9 cellular contexts compared by ENCODE assay signal in the genomic region with DNA sequence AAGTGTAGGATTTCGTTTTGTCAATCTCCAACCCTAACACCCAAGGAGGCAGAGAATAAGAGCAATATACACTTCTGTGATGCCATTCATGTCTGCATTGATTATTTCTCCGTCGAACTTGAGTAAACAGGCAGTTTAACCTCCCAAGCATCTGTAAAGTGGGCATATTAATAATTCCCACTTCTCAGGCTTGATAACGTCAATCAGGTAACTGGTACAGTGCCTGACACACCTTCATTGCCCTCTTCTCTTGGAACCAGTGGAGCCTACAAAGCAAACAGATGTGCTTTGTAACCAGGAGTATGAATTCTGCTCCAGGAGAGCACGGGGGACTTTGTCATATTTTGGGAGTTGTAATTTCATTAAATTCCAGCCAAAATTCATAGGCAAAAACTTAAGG. TPM values are rescaled to one million over a fixed set of nuclear protein-coding genes. Genes with fewer than 3 reads are reported as not detected.
A peak's percentile ranks its signal among the peaks of the same experiment; 100 is the strongest.
DNase-seq lines count a peak whose midpoint lies in the region; ATAC-seq, FAIRE-seq and TF ChIP-seq lines count a peak whose summit lies in the region.
"Had no signal": no experiment of that assay in that cellular context is flagged by ENCODE, and none has a peak within 500 bp of the region (broad histone marks: within the 10 kb centered on the region; RNA-seq: fewer than 3 reads in every experiment).

No MANE protein-coding gene starts in this region.

- no peaks in the 10 kb centered on the region for H3K4me1 ChIP-seq in Caco-2
- H3K4me1 ChIP-seq in H1 (replicated peaks in 1 of 4; ENCODE audit: control insufficient read depth in 3 of 4, insufficient read depth in 4 of 4, low read length in 3 of 4) = peaks cover 0 to 4% (median under 1%) of the 10 kb centered on the region in 4 experiments; a peak in 3 of 7 replicates
- peaks cover 4% of the 10 kb centered on the region for H3K4me1 ChIP-seq in neuron (ENCODE audit: insufficient read depth, low read length)

- TF ChIP-seq EP300 in H1 (IDR thresholded peaks at IDR 0.05; ENCODE audit: borderline replicate concordance in 1 of 2, low read depth in 2 of 2, low read length in 2 of 2) = no peak

- no peak overlapping the region for H3K14ac ChIP-seq in H1 (ENCODE audit: insufficient read length)

- no peaks in the 10 kb centered on the region for H3K9me3 ChIP-seq in Caco-2
- H3K9me3 ChIP-seq in H1 (ENCODE audit: insufficient read depth in 2 of 2, low read depth in 1 of 2, low read length in 1 of 2) = no peaks in the 10 kb centered on the region
- no peaks in the 10 kb centered on the region for H3K9me3 ChIP-seq in neuron (ENCODE audit: low read length)

- no peak overlapping the region for H4K8ac ChIP-seq in H1 (ENCODE audit: extremely low read depth, insufficient read depth, low read length)

- H3K27ac ChIP-seq in H1 (ENCODE audit: low read depth, low read length) = no peak overlapping the region

- WGBS in H1 (ENCODE audit: extremely low coverage in 1 of 2, insufficient coverage in 1 of 2, insufficient read length in 1 of 2, insufficient replicate concordance in 2 of 2, low coverage in 1 of 2, low lambda C conversion rate in 2 of 2, missing lambda C conversion rate in 1 of 2), 2 experiments = 68% methylated on average over 5 of the region's 5 CpGs; no CpG with 5 or more reads in 1 of the 2 experiments

- BruUV-seq in Caco-2 (replicated peaks; lab: Mats Ljungman, UMichigan) = no TSS peak

- no peak overlapping the region for H4K91ac ChIP-seq in H1 (replicated peaks; ENCODE audit: insufficient read length, low read length)

- intact Hi-C loops in Caco-2 (cut with micrococcal nuclease; ENCODE audit: unreplicated experiment) = no loop called here

- CTCF ChIA-PET in Caco-2 (lab: Charles Lee) = no interaction called here
- CTCF ChIA-PET in H1 (lab: Charles Lee; ENCODE audit: partially characterized antibody) = interaction anchor here (0.7 to 1.4 kb wide), 3 partner anchors 9 to 70 kb away, joined by 3 read pairs; no protein-coding TSS in a partner anchor

- no peaks in the 10 kb centered on the region for H3K79me1 ChIP-seq in H1 (ENCODE audit: low read depth, low read length)

- no peaks in the 10 kb centered on the region for H3K79me2 ChIP-seq in H1 (ENCODE audit: control insufficient read depth in 1 of 2, insufficient read depth in 2 of 2, low read length in 2 of 2)

- H2BK120ac ChIP-seq in H1 (replicated peaks; ENCODE audit: low read depth, low read length) = no peak overlapping the region

- H3K4me2 ChIP-seq in H1 (ENCODE audit: insufficient read depth in 1 of 2, low read depth in 2 of 2, low read length in 2 of 2) = peak overlapping the region; percentile 63 to 70

- no peak overlapping the region for H3K23ac ChIP-seq in H1 (ENCODE audit: insufficient read length)

- H3K56ac ChIP-seq in H1 (replicated peaks; ENCODE audit: insufficient read length, low read depth, low read length) = no peak overlapping the region

- H3K27me3 ChIP-seq in Caco-2 (replicated peaks; ENCODE audit: control insufficient read depth, insufficient read depth, low read length) (no peaks in the 10 kb centered on the region), H1 (replicated peaks in 1 of 4; ENCODE audit: control insufficient read depth in 3 of 4, extremely low read depth in 1 of 4, insufficient read depth in 3 of 4, low read length in 3 of 4) (no peaks in the 10 kb centered on the region), neuron (ENCODE audit: insufficient read depth, low read length) (peaks cover 4% of the 10 kb centered on the region)

- POLR2A ChIA-PET in Caco-2 (lab: Charles Lee) = no interaction called here
- POLR2A ChIA-PET in H1 (lab: Charles Lee; ENCODE audit: partially characterized antibody) = no interaction called here

- peak overlapping the region; percentile 44 for H4K5ac ChIP-seq in H1 (ENCODE audit: insufficient read length, low read depth, low read length)

- no peaks in the 10 kb centered on the region for H3K4me1 Mint-ChIP-seq in Caco-2 (ENCODE audit: low read depth, unreplicated experiment)

- TF ChIP-seq CTCF in Caco-2 (IDR thresholded peaks at IDR 0.05; ENCODE audit: insufficient read depth in 1 of 2, low read depth in 1 of 2, low read length in 1 of 2, severe bottlenecking in 1 of 2, unreplicated experiment in 1 of 2) (no peak), NB4 (IDR thresholded peaks at IDR 0.05; ENCODE audit: low read depth, low read length) (no peak), H1 (IDR thresholded peaks at IDR 0.05; ENCODE audit: control extremely low read depth in 1 of 3, insufficient read depth in 1 of 3, low read depth in 1 of 3, low read length in 3 of 3) (no peak)

- H3K4me3 Mint-ChIP-seq in Caco-2 (ENCODE audit: unreplicated experiment) = peak overlapping the region; percentile 69

- H2BK12ac ChIP-seq in H1 (ENCODE audit: low read depth, low read length) = no peak overlapping the region

- H4K20me1 ChIP-seq in H1 (replicated peaks in 1 of 2; ENCODE audit: control insufficient read depth in 1 of 2, insufficient read depth in 2 of 2, low read length in 2 of 2) = no peaks in the 10 kb centered on the region

- no peak for TF ChIP-seq RAD21 in H1 (IDR thresholded peaks at IDR 0.05 in 1 of 2, conservative IDR thresholded peaks at IDR 0.05 in 1 of 2; ENCODE audit: low read depth in 2 of 2, low read length in 2 of 2)

- H2BK5ac ChIP-seq in H1 (ENCODE audit: low read depth, low read length) = no peak overlapping the region

- H3K4me3 ChIP-seq in Caco-2 (ENCODE audit: low read depth, low read length) (peak overlapping the region; percentile 14; the same call in 1 of the 2 replicates), NB4 (ENCODE audit: low read depth, low read length) (peak overlapping the region; percentile 61), H1 (ENCODE audit: extremely low read depth in 1 of 4, insufficient read depth in 2 of 4, low read depth in 3 of 4, low read length in 4 of 4) (peak overlapping the region in 3 of 4 experiments; percentile 37 to 61 (median 56); a peak in 4 of 8 replicates), neuron (ENCODE audit: low read length) (peak overlapping the region; percentile 48)

- no peak overlapping the region for H3K27ac Mint-ChIP-seq in Caco-2 (ENCODE audit: unreplicated experiment)

- H2AK5ac ChIP-seq in H1 (ENCODE audit: low read depth, low read length) = no peak overlapping the region

- H3K36me3 Mint-ChIP-seq in Caco-2 (ENCODE audit: insufficient read depth, unreplicated experiment) = no peaks in the 10 kb centered on the region

- no peaks in the 10 kb centered on the region for H3K36me3 ChIP-seq in Caco-2 (ENCODE audit: control insufficient read depth, insufficient read depth, low read length)
- H3K36me3 ChIP-seq in H1 (ENCODE audit: control insufficient read depth in 2 of 4, insufficient read depth in 4 of 4, low read length in 3 of 4) = no peaks in the 10 kb centered on the region
- no peaks in the 10 kb centered on the region for H3K36me3 ChIP-seq in neuron (ENCODE audit: insufficient read depth, low read length)

- H3K9ac ChIP-seq in H1 (replicated peaks in 1 of 4; ENCODE audit: extremely low read depth in 1 of 4, low read depth in 3 of 4, low read length in 3 of 4) = no peak overlapping the region

- H2BK15ac ChIP-seq in H1 (ENCODE audit: low read length) = no peak overlapping the region

- ATAC-seq in HG03025 (IDR thresholded peaks at IDR 0.05; ENCODE audit: low FRiP score, unreplicated experiment) = no peak

- H3K27me3 Mint-ChIP-seq in Caco-2 (ENCODE audit: insufficient read depth, unreplicated experiment) = no peaks in the 10 kb centered on the region

- TF ChIP-seq POLR2A in NB4 (IDR thresholded peaks at IDR 0.05; ENCODE audit: extremely low read depth, insufficient read length) = no peak
- no peak for TF ChIP-seq POLR2A in H1 (IDR thresholded peaks at IDR 0.05; ENCODE audit: control extremely low read depth in 1 of 2, low read depth in 2 of 2, low read length in 2 of 2)

- H3K18ac ChIP-seq in H1 (ENCODE audit: extremely low read depth, low read length) = no peak overlapping the region

- H3K4ac ChIP-seq in H1 (replicated peaks; ENCODE audit: insufficient read length, low read depth, low read length) = no peak overlapping the region

- no peak for DNase-seq in Caco-2
- DNase-seq in NB4 (ENCODE audit: low read depth) = no peak
- no peak for DNase-seq in H1 (ENCODE audit: low read depth in 1 of 2, low spot score in 2 of 2)
- DNase-seq in NCI-H1417 treated with DMSO at 0.1 percent for 48 hours (lab: John Stamatoyannopoulos, UW) = no peak
- no peak for DNase-seq in OCI-M2 (lab: John Stamatoyannopoulos, UW; ENCODE audit: unreplicated experiment)
- no peak for DNase-seq in cerebellum (ENCODE audit: low spot score)

- no peaks in the 10 kb centered on the region; the same call in 1 of the 2 replicates for H3K23me2 ChIP-seq in H1 (ENCODE audit: low read depth, low read length)

- H3K9me3 Mint-ChIP-seq in Caco-2 (ENCODE audit: unreplicated experiment) = no peaks in the 10 kb centered on the region

- H2BK20ac ChIP-seq in H1 (ENCODE audit: low read length) = no peak overlapping the region

- H2AFZ ChIP-seq in H1 (ENCODE audit: low read length) (peak overlapping the region; percentile 16; the same call in 1 of the 2 replicates), neuron (ENCODE audit: low read depth, low read length) (peak overlapping the region; percentile 75)

- no peak for FAIRE-seq in H1 (lab: Jason Lieb, UNC)
- FAIRE-seq: urothelium cell line had no signal

TF ChIP-seq in H1, 55 proteins besides CTCF, POLR2A, EP300 and RAD21 (continues in another document):
- no peak for TF ChIP-seq NRF1 (IDR thresholded peaks at IDR 0.05; ENCODE audit: low read depth, low read length)
- no peak for TF ChIP-seq YY1 (IDR thresholded peaks at IDR 0.05; ENCODE audit: low read depth, low read length)
- TF ChIP-seq RBBP5 (IDR thresholded peaks at IDR 0.05; ENCODE audit: borderline replicate concordance, low read depth, low read length) = no peak
- no peak for TF ChIP-seq EGR1 (IDR thresholded peaks at IDR 0.05; ENCODE audit: borderline replicate concordance, low read depth, low read length)
- no peak for TF ChIP-seq GTF2F1 (IDR thresholded peaks at IDR 0.05; ENCODE audit: borderline replicate concordance, low read depth, low read length)
- TF ChIP-seq RNF2 (IDR thresholded peaks at IDR 0.05; ENCODE audit: borderline replicate concordance, low read depth, low read length, missing control alignments, poor library complexity, severe bottlenecking) = no peak
- no peak for TF ChIP-seq BRCA1 (IDR thresholded peaks at IDR 0.05; ENCODE audit: low read depth, low read length)

RNA-seq across cellular contexts. Expression of a gene that starts 32.5 kb away (rescaled TPM):
- total RNA-seq in Caco-2 (2022) (10.3 and 14.4 TPM in 2 replicates), cerebellum (3.2 TPM)
- 5.6 and 6.9 TPM in 2 replicates for total RNA-seq in H1 (2021; fragmentation: NEBNext Ultra II Directional; extraction: Animal tissue kit (Norgen Biotek cat#: 25700))
- 6.1 and 7.5 TPM in 2 replicates for polyA plus RNA-seq in H1 (2011; rRNA removed)
- 8.9 TPM for polyA plus RNA-seq in H1 (2011; cell fraction: cytosol; rRNA removed)
- 20.7 TPM for polyA plus RNA-seq in H1 (2011; cell fraction: nucleus; rRNA removed)
- 4.6 to 7.2 TPM (median 5.9 TPM) in 4 replicates for polyA plus RNA-seq in H1 (2012, experiment 1 of 2)
- polyA plus RNA-seq in H1 (2012, experiment 2 of 2) = 0.89 TPM
- 2.1 TPM for polyA plus RNA-seq in H1 (2013, experiment 1 of 2)
- polyA plus RNA-seq in H1 (2013, experiment 2 of 2) = 1.8 TPM
- polyA minus RNA-seq in H1 (2011; rRNA and poly(A)+ RNA removed) = 19.9 and 20.7 TPM in 2 replicates
- 9.5 TPM for polyA minus RNA-seq in H1 (2011; cell fraction: cytosol; rRNA and poly(A)+ RNA removed)
- 28.3 TPM for polyA minus RNA-seq in H1 (2011; cell fraction: nucleus; rRNA and poly(A)+ RNA removed)
